In the genomic region with DNA sequence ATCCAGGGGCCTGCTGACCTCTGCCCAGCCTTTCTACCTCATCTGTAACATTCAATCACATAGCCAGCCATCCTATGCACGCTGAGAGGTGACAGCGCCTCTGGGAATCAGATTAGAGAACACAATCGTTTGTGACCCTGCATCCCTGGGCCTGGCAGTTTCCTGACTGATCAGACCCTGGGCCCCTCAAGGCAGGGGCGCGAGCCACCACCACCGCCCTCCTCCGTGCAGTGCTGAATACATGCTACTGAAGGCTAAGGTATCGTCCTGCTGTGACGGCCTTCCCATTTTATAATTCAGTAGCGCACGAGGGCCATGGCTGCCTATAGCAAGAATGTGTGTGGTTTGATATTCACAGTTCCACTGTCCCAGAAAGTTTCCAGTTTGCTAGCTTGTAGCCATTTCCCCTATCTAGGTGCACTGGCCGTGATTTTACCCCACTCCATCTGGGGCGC, we compare ENCODE assay signal across 8 cellular contexts. TPM values are rescaled to one million over a fixed set of nuclear protein-coding genes. Genes with fewer than 3 reads are reported as not detected.
DNase-seq lines count a peak whose midpoint lies in the region; ATAC-seq and TF ChIP-seq lines count a peak whose summit lies in the region.

No MANE protein-coding gene starts in this region.

- no peaks in the 10 kb centered on the region for H3K27me3 Mint-ChIP-seq in activated B cell treated with CpG ODN at 0.5 μM for 24 hours

- peaks cover 18% of the 10 kb centered on the region for H3K4me1 Mint-ChIP-seq in activated B cell treated with CpG ODN at 0.5 μM for 24 hours

- ATAC-seq in activated B cell treated with CpG ODN at 0.5 μM for 24 hours (ENCODE audit: low read depth): no peak
- no peak for ATAC-seq in right cardiac atrium
- no peak for ATAC-seq in HG03045 (IDR thresholded peaks at IDR 0.05; ENCODE audit: unreplicated experiment)
- no peak for ATAC-seq in GM18505 (IDR thresholded peaks at IDR 0.05; ENCODE audit: unreplicated experiment)

- POLR2A ChIA-PET in activated B cell treated with CpG ODN at 0.5 μM for 24 hours (lab: Charles Lee): no interaction called here

- no peaks in the 10 kb centered on the region for H3K9me3 ChIP-seq in right cardiac atrium (ENCODE audit: control insufficient read depth, low read length)
- no peaks in the 10 kb centered on the region for H3K9me3 ChIP-seq in skeletal muscle tissue (ENCODE audit: control insufficient read depth in 3 of 3, low read length in 3 of 3)

- CTCF ChIA-PET in activated B cell treated with CpG ODN at 0.5 μM for 24 hours (lab: Charles Lee): no interaction called here

- WGBS in right cardiac atrium: 38% methylated on average over 13 of the region's 13 CpGs

- no peak for TF ChIP-seq POLR2A in GM18505 (IDR thresholded peaks at IDR 0.05; ENCODE audit: borderline replicate concordance, extremely low read depth, insufficient read depth, insufficient read length)

- H3K4me3 ChIP-seq in right cardiac atrium (ENCODE audit: low read length): peak overlapping the region; percentile 92
- peak overlapping the region; percentile 63 to 88 (median 75) for H3K4me3 ChIP-seq in skeletal muscle tissue (ENCODE audit: low read length in 3 of 3)

- H3K4me1 ChIP-seq in right cardiac atrium (ENCODE audit: control insufficient read depth, insufficient read depth, low read length) (no peaks in the 10 kb centered on the region), skeletal muscle tissue (ENCODE audit: control insufficient read depth in 3 of 3, insufficient read depth in 3 of 3, low read length in 3 of 3) (peaks cover 8 to 15% (median 13%) of the 10 kb centered on the region in 3 donors)

- in situ Hi-C loops in KBM-7 (cut with MboI; ENCODE audit: low pct_unique_long_range_greater_than_20kb, low sequenced_read_pairs): no loop called here

- H3K4me3 Mint-ChIP-seq in activated B cell treated with CpG ODN at 0.5 μM for 24 hours: peak overlapping the region; percentile 95

- H3K27me3 ChIP-seq in right cardiac atrium (ENCODE audit: control insufficient read depth, insufficient read depth) (no peaks in the 10 kb centered on the region), skeletal muscle tissue (ENCODE audit: control insufficient read depth in 3 of 3, insufficient read depth in 3 of 3, low read length in 3 of 3) (no peaks in the 10 kb centered on the region)

- no peak for TF ChIP-seq CTCF in activated B cell treated with CpG ODN at 0.5 μM for 24 hours (IDR thresholded peaks at IDR 0.05)

- H3K9ac ChIP-seq in skeletal muscle tissue (ENCODE audit: low read depth in 1 of 3, low read length in 3 of 3): peak overlapping the region in 2 of 3 donors; percentile 33 to 69

- intact Hi-C loops in activated B cell treated with CpG ODN at 0.5 μM for 24 hours (cut with micrococcal nuclease) (loop anchor here (5.0 to 10.0 kb wide), 5 partner anchors 589 to 1719 kb away; a partner anchor contains a TSS), right cardiac atrium (cut with DNase I) (no loop called here)

- peak overlapping the region; percentile 89 for H3K27ac Mint-ChIP-seq in activated B cell treated with CpG ODN at 0.5 μM for 24 hours

- DNase-seq in activated CD8-positive, alpha-beta memory T cell treated with anti-CD3 and anti-CD28 coated beads, Interleukin-2, amount 50 U/mL, for 48 hours: peak; percentile 61
- no peak for DNase-seq in activated CD8-positive, alpha-beta memory T cell treated with anti-CD3 and anti-CD28 coated beads for 24 hours
- DNase-seq in activated B cell treated with CpG ODN at 0.5 μM for 24 hours: peak; percentile 24
- DNase-seq in right cardiac atrium: peak; percentile 29 to 66 (median 46)
- no peak for DNase-seq in KBM-7

- H3K9me3 Mint-ChIP-seq in activated B cell treated with CpG ODN at 0.5 μM for 24 hours: no peaks in the 10 kb centered on the region

- H3K36me3 ChIP-seq in skeletal muscle tissue (ENCODE audit: control insufficient read depth in 3 of 3, insufficient read depth in 3 of 3, low read length in 3 of 3): peaks cover 0 to 6% (median 0%) of the 10 kb centered on the region in 3 donors

- peak overlapping the region; percentile 73 for H3K27ac ChIP-seq in right cardiac atrium (ENCODE audit: low read length)
- H3K27ac ChIP-seq in skeletal muscle tissue (ENCODE audit: low read depth, low read length): no peak overlapping the region

- H3K36me3 Mint-ChIP-seq in activated B cell treated with CpG ODN at 0.5 μM for 24 hours (ENCODE audit: low read depth): peaks cover 15% of the 10 kb centered on the region

RNA-seq across cellular contexts. Expression of a gene that starts 1.2 kb away (rescaled TPM):
- total RNA-seq in activated B cell treated with CpG ODN at 0.5 μM for 24 hours: 13.6 and 17.0 TPM in 2 replicates
- total RNA-seq in right cardiac atrium: 1 to 10 TPM; 4.6 to 9.1 (median 7.7) TPM
- 3.8 TPM for polyA plus RNA-seq in right cardiac atrium
- total RNA-seq in skeletal muscle tissue: 22.4 TPM

Comparison
In these comparisons a context has a peak if more than half of its experiments do, and no peak if none do; other contexts are left out.
1. DNase-seq: peak in activated CD8-positive, alpha-beta memory T cell treated with anti-CD3 and anti-CD28 coated beads, Interleukin-2, amount 50 U/mL, for 48 hours (single experiment), activated B cell treated with CpG ODN at 0.5 μM for 24 hours (single experiment) and right cardiac atrium (3 of 3); none in activated CD8-positive, alpha-beta memory T cell treated with anti-CD3 and anti-CD28 coated beads for 24 hours (single experiment) and KBM-7 (single experiment).